In the genomic region with DNA sequence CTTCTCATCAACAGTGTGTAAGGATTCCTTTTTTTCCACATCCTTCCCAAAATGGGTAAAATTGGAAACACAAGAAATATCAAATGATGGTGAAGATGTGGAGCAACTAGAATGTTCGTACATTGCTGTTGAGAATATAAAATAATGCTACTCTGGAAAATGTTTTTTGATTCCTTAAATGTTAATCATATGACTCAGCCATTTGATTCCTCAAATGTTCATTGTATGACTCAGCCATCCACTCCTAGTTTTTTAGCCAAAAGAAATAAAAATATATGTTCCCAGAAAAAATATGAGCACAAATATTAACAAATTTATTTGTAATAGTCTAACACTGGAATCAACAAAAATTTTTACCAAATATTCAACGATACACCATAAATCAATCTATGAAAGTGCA, we compare ENCODE assay signal across 25 cellular contexts.
A peak's percentile ranks its signal among the peaks of the same experiment; 100 is the strongest.
DNase-seq lines count a peak whose midpoint lies in the region; ATAC-seq, FAIRE-seq and TF ChIP-seq lines count a peak whose summit lies in the region.
"Had no signal": no experiment of that assay in that cellular context is flagged by ENCODE, and none has a peak within 500 bp of the region (broad histone marks: within the 10 kb centered on the region; RNA-seq: fewer than 3 reads in every experiment).

No MANE protein-coding gene starts in this region.

- H3K4me1 ChIP-seq in HepG2 (ENCODE audit: insufficient read depth, low read length) (no peaks in the 10 kb centered on the region), right lobe of liver (no peaks in the 10 kb centered on the region), testis (no peaks in the 10 kb centered on the region), SJCRH30 (0 out of 2 replicates have a peak, but pooled peaks cover 2% of the 10 kb centered on the region)
- H3K4me1 ChIP-seq: BLaER1 treated with 17β-estradiol and CSF1 and Interleukin-3, amounts not matched to agents 10 nM and 100 nM; body of pancreas had no signal

- DNase-seq in HepG2 (ENCODE audit: low spot score) (no peak), right lobe of liver (no peak), astrocyte of the hippocampus (ENCODE audit: low read depth, low spot score) (peak; percentile 1), fibroblast of the aortic adventitia (ENCODE audit: low read depth) (peak; percentile 44), GM10248 (ENCODE audit: extremely low spot score) (no peak), testis (no peak), SJCRH30 (no peak)
- DNase-seq: activated CD4-positive, alpha-beta T cell treated with anti-CD3 and anti-CD28 coated beads, Interleukin-2, amount 50 U/mL, for 48 hours; activated CD8-positive, alpha-beta memory T cell treated with anti-CD3 and anti-CD28 coated beads, Interleukin-2, amount 50 U/mL, for 48 hours; body of pancreas; cortex of kidney; H7; MM.1S; NCI-H1436; NCI-H524 treated with DMSO at 0.1 percent for 48 hours; nucleus accumbens; right cardiac atrium; SK-N-SH; stimulated activated CD4-positive, alpha-beta T cell treated with anti-CD3 and anti-CD28 coated beads, Interleukin-12 subunit alpha, Interleukin-12 subunit beta, amount 100 ng/mL, for 4 hours; stimulated activated CD4-positive, alpha-beta T cell treated with anti-CD3 and anti-CD28 coated beads, Interleukin-4, amount 100 ng/mL, for 4 hours; trophoblast cell had no signal

- no peak for FAIRE-seq in HepG2 (lab: Jason Lieb, UNC)
- FAIRE-seq: A204.1 had no signal

- H4K20me1 ChIP-seq in HepG2 (ENCODE audit: insufficient read depth, low read length), result no peaks in the 10 kb centered on the region
- H4K20me1 ChIP-seq: BLaER1 treated with 17β-estradiol and CSF1 and Interleukin-3, amounts not matched to agents 10 nM and 100 nM had no signal

- H3K4me2 ChIP-seq in HepG2 (ENCODE audit: low read depth, low read length), result no peak overlapping the region
- H3K4me2 ChIP-seq: BLaER1 treated with 17β-estradiol and CSF1 and Interleukin-3, amounts not matched to agents 10 nM and 100 nM; SK-N-SH had no signal

- intact Hi-C loops in HepG2 (cut with micrococcal nuclease; ENCODE audit: unreplicated experiment), result no loop called here
- intact Hi-C loops in right lobe of liver (cut with DNase I), result no loop called here
- intact Hi-C loops in testis (cut with DNase I; ENCODE audit: low total_unique reads), result no loop called here

- H3K9me3 ChIP-seq in HepG2 (ENCODE audit: low read length), result peaks cover 86% of the 10 kb centered on the region
- H3K9me3 ChIP-seq in right lobe of liver, result no peaks in the 10 kb centered on the region
- H3K9me3 ChIP-seq in testis, result no peaks in the 10 kb centered on the region
- no peaks in the 10 kb centered on the region; the same call in 1 of the 2 replicates for H3K9me3 ChIP-seq in SJCRH30 (replicated peaks)
- H3K9me3 ChIP-seq: BLaER1 treated with 17β-estradiol and CSF1 and Interleukin-3, amounts not matched to agents 10 nM and 100 nM; body of pancreas; SK-N-SH had no signal

- H3K4me3 ChIP-seq in HepG2 (replicated peaks in 1 of 3; ENCODE audit: insufficient read depth in 1 of 3, low read depth in 2 of 3, low read length in 3 of 3) (no peak overlapping the region), right lobe of liver (no peak overlapping the region), fibroblast of the aortic adventitia (ENCODE audit: low read depth, low read length) (no peak overlapping the region), testis (no peak overlapping the region), SJCRH30 (no peak overlapping the region)
- H3K4me3 ChIP-seq: BLaER1 treated with 17β-estradiol and CSF1 and Interleukin-3, amounts not matched to agents 10 nM and 100 nM; body of pancreas had no signal

- no peak overlapping the region for H3K9ac ChIP-seq in HepG2 (ENCODE audit: insufficient read depth, low read depth, low read length)
- H3K9ac ChIP-seq: BLaER1 treated with 17β-estradiol and CSF1 and Interleukin-3, amounts not matched to agents 10 nM and 100 nM; SK-N-SH had no signal

- TF ChIP-seq CTCF in HepG2 (CRISPR knock-in tag; IDR thresholded peaks at IDR 0.05), result no peak
- no peak for TF ChIP-seq CTCF in right lobe of liver (IDR thresholded peaks at IDR 0.05)
- no peak for TF ChIP-seq CTCF in fibroblast of the aortic adventitia (IDR thresholded peaks at IDR 0.05; ENCODE audit: insufficient read depth, low read length)
- TF ChIP-seq CTCF in GM10248 (IDR thresholded peaks at IDR 0.05; ENCODE audit: control extremely low read depth, extremely low read depth, low read depth, missing control alignments), result no peak
- no peak for TF ChIP-seq CTCF in testis (IDR thresholded peaks at IDR 0.05)

- TF ChIP-seq EP300 in HepG2 (IDR thresholded peaks at IDR 0.05; ENCODE audit: low read depth in 2 of 2, low read length in 2 of 2) (no peak), HepG2 (CRISPR knock-in tag; IDR thresholded peaks at IDR 0.05; ENCODE audit: borderline replicate concordance) (no peak)

- POLR2A ChIA-PET in HepG2 (lab: Yijun Ruan, JAX), result no interaction called here
- POLR2A ChIA-PET in GM10248 (lab: Yijun Ruan, JAX), result no interaction called here

- no peak for TF ChIP-seq RAD21 in HepG2 (CRISPR knock-in tag; IDR thresholded peaks at IDR 0.05)

- 2% methylated on average over 2 of the region's 2 CpGs for WGBS in HepG2 (ENCODE audit: low lambda C conversion rate)
- 54% methylated on average over 2 of the region's 2 CpGs for WGBS in right lobe of liver (ENCODE audit: insufficient coverage, low coverage, low lambda C conversion rate, missing lambda C conversion rate)
- 91 to 95% methylated on average over 2 of the region's 2 CpGs for WGBS in testis, 2 donors

- CTCF ChIA-PET in HepG2 (lab: Yijun Ruan, JAX; ENCODE audit: low intra/inter-chr PET ratio, low total read pairs), result no interaction called here
- CTCF ChIA-PET in GM10248 (lab: Yijun Ruan, JAX), result no interaction called here

- no peak overlapping the region for H2AFZ ChIP-seq in HepG2 (ENCODE audit: low read length)

- ATAC-seq in HepG2 (no peak), right lobe of liver (no peak), GM18505 (IDR thresholded peaks at IDR 0.05; ENCODE audit: unreplicated experiment) (no peak)
- ATAC-seq: body of pancreas, right cardiac atrium, WTC11 had no signal

- H3K36me3 ChIP-seq in HepG2 (replicated peaks in 1 of 2; ENCODE audit: control insufficient read depth in 1 of 2, insufficient read depth in 2 of 2, low read length in 2 of 2), result no peaks in the 10 kb centered on the region
- H3K36me3 ChIP-seq in right lobe of liver, result no peaks in the 10 kb centered on the region
- H3K36me3 ChIP-seq in testis (ENCODE audit: low read depth, missing control alignments), result no peaks in the 10 kb centered on the region
- no peaks in the 10 kb centered on the region for H3K36me3 ChIP-seq in SJCRH30
- H3K36me3 ChIP-seq: BLaER1 treated with 17β-estradiol and CSF1 and Interleukin-3, amounts not matched to agents 10 nM and 100 nM had no signal

- no peak for TF ChIP-seq POLR2A in HepG2 (IDR thresholded peaks at IDR 0.05; ENCODE audit: insufficient read depth in 1 of 2, low read depth in 2 of 2, low read length in 2 of 2)
- TF ChIP-seq POLR2A in right lobe of liver (IDR thresholded peaks at IDR 0.05), result no peak
- TF ChIP-seq POLR2A in GM18505 (IDR thresholded peaks at IDR 0.05; ENCODE audit: borderline replicate concordance, extremely low read depth, insufficient read depth, insufficient read length), result no peak
- TF ChIP-seq POLR2A in testis (IDR thresholded peaks at IDR 0.05), result no peak

- H3K27me3 ChIP-seq in HepG2 (ENCODE audit: control insufficient read depth in 1 of 2, insufficient read depth in 2 of 2, low read length in 2 of 2) (no peaks in the 10 kb centered on the region), right lobe of liver (no peaks in the 10 kb centered on the region), testis (no peaks in the 10 kb centered on the region), SJCRH30 (no peaks in the 10 kb centered on the region)
- H3K27me3 ChIP-seq: BLaER1 treated with 17β-estradiol and CSF1 and Interleukin-3, amounts not matched to agents 10 nM and 100 nM; body of pancreas had no signal

- BruUV-seq in HepG2 (replicated peaks; lab: Mats Ljungman, UMichigan), result no TSS peak

- H3K79me2 ChIP-seq in HepG2 (ENCODE audit: insufficient read depth, low read length), result no peaks in the 10 kb centered on the region

- H3K27ac ChIP-seq in HepG2 (ENCODE audit: extremely low read length, insufficient read depth, low read length) (no peak overlapping the region), right lobe of liver (no peak overlapping the region), testis (no peak overlapping the region), SJCRH30 (no peak overlapping the region)
- H3K27ac ChIP-seq: BLaER1 treated with 17β-estradiol and CSF1 and Interleukin-3, amounts not matched to agents 10 nM and 100 nM; body of pancreas had no signal

- in situ Hi-C loops in HepG2 (cut with HindIII; ENCODE audit: extremely low pct_ligation_motif_present, low pct_unique_long_range_greater_than_20kb), result no loop called here

TF ChIP-seq in HepG2, 621 proteins besides CTCF, POLR2A, EP300 and RAD21:
- TF ChIP-seq, protein P1, sequence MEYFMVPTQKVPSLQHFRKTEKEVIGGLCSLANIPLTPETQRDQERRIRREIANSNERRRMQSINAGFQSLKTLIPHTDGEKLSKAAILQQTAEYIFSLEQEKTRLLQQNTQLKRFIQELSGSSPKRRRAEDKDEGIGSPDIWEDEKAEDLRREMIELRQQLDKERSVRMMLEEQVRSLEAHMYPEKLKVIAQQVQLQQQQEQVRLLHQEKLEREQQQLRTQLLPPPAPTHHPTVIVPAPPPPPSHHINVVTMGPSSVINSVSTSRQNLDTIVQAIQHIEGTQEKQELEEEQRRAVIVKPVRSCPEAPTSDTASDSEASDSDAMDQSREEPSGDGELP (IDR thresholded peaks at IDR 0.05; ENCODE audit: borderline replicate concordance, low read depth), result no peak
- TF ChIP-seq SRSF9 (IDR thresholded peaks at IDR 0.05; ENCODE audit: borderline replicate concordance, insufficient read depth, low read depth, low read length, poor library complexity, severe bottlenecking), result peak; percentile 35

Comparison
In these comparisons a context has a peak if more than half of its experiments do, and no peak if none do; other contexts are left out.
1. DNase-seq: peak in astrocyte of the hippocampus (single experiment) and fibroblast of the aortic adventitia (single experiment); none in HepG2 (single experiment), right lobe of liver (0 of 3), GM10248 (single experiment), testis (single experiment) and SJCRH30 (0 of 2).